In genomic region chr20:35618372-35619131, GRCh38 we compare ENCODE assay signal across 8 cellular contexts. TPM values are rescaled to one million over a fixed set of nuclear protein-coding genes. Genes with fewer than 3 reads are reported as not detected.
DNase-seq lines count a peak whose midpoint lies in the region; ATAC-seq lines count a peak whose summit lies in the region.

No MANE protein-coding gene starts in this region.

- no peaks in the 10 kb centered on the region for H3K9me3 Mint-ChIP-seq in CD8-positive, alpha-beta memory T cell
- H3K9me3 Mint-ChIP-seq in IgD-negative memory B cell = no peaks in the 10 kb centered on the region
- no peaks in the 10 kb centered on the region for H3K9me3 Mint-ChIP-seq in activated T-cell treated with anti-CD3 and anti-CD28 coated beads, Interleukin-2, amount 50 U/mL, for 4 hours

- no peaks in the 10 kb centered on the region for H3K27me3 ChIP-seq in CD8-positive, alpha-beta memory T cell (ENCODE audit: insufficient read depth, low read length, poor library complexity, severe bottlenecking)
- no peaks in the 10 kb centered on the region for H3K27me3 ChIP-seq in skeletal muscle satellite cell (ENCODE audit: control insufficient read depth, insufficient read depth, low read length)

- peak overlapping the region; percentile 83 to 95 (median 92) for H3K4me3 Mint-ChIP-seq in CD8-positive, alpha-beta memory T cell
- H3K4me3 Mint-ChIP-seq in IgD-negative memory B cell = peak overlapping the region; percentile 81 to 96 (median 92)
- H3K4me3 Mint-ChIP-seq in activated T-cell treated with anti-CD3 and anti-CD28 coated beads, Interleukin-2, amount 50 U/mL, for 4 hours = peak overlapping the region; percentile 83

- H3K36me3 Mint-ChIP-seq in CD8-positive, alpha-beta memory T cell = peaks cover 0 to 4% (median 2%) of the 10 kb centered on the region in 3 donors
- H3K36me3 Mint-ChIP-seq in IgD-negative memory B cell = no peaks in the 10 kb centered on the region
- peaks cover 3% of the 10 kb centered on the region for H3K36me3 Mint-ChIP-seq in activated T-cell treated with anti-CD3 and anti-CD28 coated beads, Interleukin-2, amount 50 U/mL, for 4 hours (ENCODE audit: insufficient read depth)

- POLR2A ChIA-PET in CD8-positive, alpha-beta memory T cell (lab: Charles Lee) = interaction anchor here (1.0 to 4.9 kb wide), 5 partner anchors 17 to 335 kb away, joined by 4 to 57 read pairs (median 5); partner anchors contain the start of genes CPNE1, RBM12, RBM39 and SCAND1

- peaks cover 26% of the 10 kb centered on the region for H3K4me1 ChIP-seq in CD8-positive, alpha-beta memory T cell (ENCODE audit: insufficient read depth, low read length)
- peaks cover 33% of the 10 kb centered on the region for H3K4me1 ChIP-seq in skeletal muscle satellite cell (ENCODE audit: control insufficient read depth, insufficient read depth, low read length)

- H3K9ac ChIP-seq in skeletal muscle satellite cell (ENCODE audit: low read depth, low read length) = peak overlapping the region; percentile 14

- H3K4me3 ChIP-seq in CD8-positive, alpha-beta memory T cell (ENCODE audit: low read length) = peak overlapping the region; percentile 66
- H3K4me3 ChIP-seq in skeletal muscle satellite cell (ENCODE audit: low read length) = peak overlapping the region; percentile 67

- peak overlapping the region; percentile 85 for H3K4me2 ChIP-seq in skeletal muscle satellite cell (ENCODE audit: low read length)

- peak in 2 of 5 donors; percentile 18 to 56 for DNase-seq in CD8-positive, alpha-beta memory T cell
- DNase-seq in activated T-cell treated with anti-CD3 and anti-CD28 coated beads, Interleukin-2, amount 50 U/mL, for 4 hours = no peak
- DNase-seq in glomerular visceral epithelial cell (ENCODE audit: extremely low spot score) (peak; percentile 59), ureter (ENCODE audit: low spot score) (no peak), GF-D8 (lab: John Stamatoyannopoulos, UW) (no peak)

- no peaks in the 10 kb centered on the region for H3K36me3 ChIP-seq in CD8-positive, alpha-beta memory T cell (ENCODE audit: insufficient read depth, low read length)
- H3K36me3 ChIP-seq in skeletal muscle satellite cell (ENCODE audit: insufficient read depth, low read length) = peaks cover 13% of the 10 kb centered on the region

- peaks cover 0 to 8% of the 10 kb centered on the region in 2 donors for H3K27me3 Mint-ChIP-seq in CD8-positive, alpha-beta memory T cell
- peaks cover 15% of the 10 kb centered on the region for H3K27me3 Mint-ChIP-seq in IgD-negative memory B cell
- no peaks in the 10 kb centered on the region for H3K27me3 Mint-ChIP-seq in activated T-cell treated with anti-CD3 and anti-CD28 coated beads, Interleukin-2, amount 50 U/mL, for 4 hours (ENCODE audit: low read depth)

- H3K27ac ChIP-seq in CD8-positive, alpha-beta memory T cell (ENCODE audit: low read depth, low read length) = peak overlapping the region; percentile 67

- peak overlapping the region; percentile 63 to 98 (median 86) for H3K27ac Mint-ChIP-seq in CD8-positive, alpha-beta memory T cell
- peak overlapping the region in 2 of 3 donors; percentile 87 to 96 for H3K27ac Mint-ChIP-seq in IgD-negative memory B cell

- no peaks in the 10 kb centered on the region for H3K9me3 ChIP-seq in CD8-positive, alpha-beta memory T cell (ENCODE audit: low read length)
- H3K9me3 ChIP-seq in skeletal muscle satellite cell (replicated peaks; ENCODE audit: low read length) = no peaks in the 10 kb centered on the region

- CTCF ChIA-PET in CD8-positive, alpha-beta memory T cell (lab: Charles Lee) = interaction anchor here (0.7 to 6.5 kb wide), 24 partner anchors 8 to 335 kb away, joined by 3 to 55 read pairs (median 4); partner anchors contain the start of genes CPNE1, NFS1, RBM12 and RBM39

- ATAC-seq in activated T-cell treated with anti-CD3 and anti-CD28 coated beads, Interleukin-2, amount 50 U/mL, for 4 hours = no peak
- ATAC-seq in HG02610 (IDR thresholded peaks at IDR 0.05; ENCODE audit: unreplicated experiment) = no peak

- peaks cover 25 to 49% (median 32%) of the 10 kb centered on the region in 3 donors for H3K4me1 Mint-ChIP-seq in CD8-positive, alpha-beta memory T cell
- H3K4me1 Mint-ChIP-seq in IgD-negative memory B cell = peaks cover 15 to 26% (median 21%) of the 10 kb centered on the region in 3 donors
- H3K4me1 Mint-ChIP-seq in activated T-cell treated with anti-CD3 and anti-CD28 coated beads, Interleukin-2, amount 50 U/mL, for 4 hours (ENCODE audit: low read depth) = peaks cover 46% of the 10 kb centered on the region

RNA-seq across cellular contexts. Expression of gene SPAG4, which starts 2.9 kb away (rescaled TPM):
- 1 to 10 TPM; 2.1 TPM for total RNA-seq in CD8-positive, alpha-beta memory T cell
- 1.1 TPM for polyA plus RNA-seq in CD8-positive, alpha-beta memory T cell
- 1.9 TPM for polyA plus RNA-seq in IgD-negative memory B cell
- total RNA-seq in activated T-cell treated with anti-CD3 and anti-CD28 coated beads, Interleukin-2, amount 50 U/mL, for 4 hours = 1 to 10 TPM; 1.6 to 2.5 (median 1.9) TPM
- 12.0 and 13.4 TPM in 2 replicates for total RNA-seq in skeletal muscle satellite cell (2012; rRNA removed)
- 18.4 TPM for total RNA-seq in ureter

RNA-seq across cellular contexts. Expression of gene CPNE1, which starts 46.1 kb away (rescaled TPM):
- total RNA-seq in CD8-positive, alpha-beta memory T cell = 100 to 1,000 TPM; 295 to 305 TPM
- 378 TPM for polyA plus RNA-seq in CD8-positive, alpha-beta memory T cell
- 306 TPM for polyA plus RNA-seq in IgD-negative memory B cell
- 100 to 1,000 TPM; 229 to 264 (median 257) TPM for total RNA-seq in activated T-cell treated with anti-CD3 and anti-CD28 coated beads, Interleukin-2, amount 50 U/mL, for 4 hours
- total RNA-seq in skeletal muscle satellite cell (2012; rRNA removed) = 104 and 109 TPM in 2 replicates
- total RNA-seq in ureter = 200 TPM

RNA-seq across cellular contexts. Expression of gene RBM12, which starts 46.1 kb away (rescaled TPM):
- 100 to 1,000 TPM; 103 to 110 TPM for total RNA-seq in CD8-positive, alpha-beta memory T cell
- 46.1 TPM for polyA plus RNA-seq in CD8-positive, alpha-beta memory T cell
- 36.9 TPM for polyA plus RNA-seq in IgD-negative memory B cell
- 100 to 1,000 TPM; 135 to 137 (median 136) TPM for total RNA-seq in activated T-cell treated with anti-CD3 and anti-CD28 coated beads, Interleukin-2, amount 50 U/mL, for 4 hours
- total RNA-seq in skeletal muscle satellite cell (2012; rRNA removed) = 43.9 and 49.4 TPM in 2 replicates
- 133 TPM for total RNA-seq in ureter
